1 cellular context compared by ENCODE assay signal in the genomic region with DNA sequence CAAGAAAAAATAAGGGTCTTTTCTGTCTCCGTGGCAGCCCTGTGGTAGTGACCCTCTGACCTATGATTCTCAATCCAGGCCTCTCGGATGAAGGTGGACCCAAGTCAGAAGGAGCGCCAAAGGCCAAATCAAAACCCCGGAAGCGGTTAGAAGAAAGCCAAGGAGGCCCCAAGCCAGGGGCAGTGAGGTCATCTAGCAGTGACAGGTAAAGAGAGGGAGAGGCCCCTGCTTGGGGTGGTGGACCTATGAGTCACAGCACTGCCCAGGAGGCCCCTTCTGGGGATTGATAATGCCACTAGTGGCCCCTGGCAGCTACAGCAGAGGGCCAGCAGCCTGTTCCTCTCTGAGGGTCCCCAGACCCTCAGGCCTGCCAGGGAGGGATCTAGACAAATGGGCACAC.
TF ChIP-seq lines count a peak whose summit lies in the region.

No MANE protein-coding gene starts in this region.

TF ChIP-seq in HepG2, 621 proteins besides CTCF, POLR2A, EP300 and RAD21 (continued from another document and continues in another):
- no peak for TF ChIP-seq ZBTB40 (IDR thresholded peaks at IDR 0.05)
- TF ChIP-seq ZBTB40 (CRISPR knock-in tag; IDR thresholded peaks at IDR 0.05) = peak; percentile 71; the same call in 1 of the 2 replicates
- peak; percentile 94 for TF ChIP-seq NCOA2 (CRISPR knock-in tag; IDR thresholded peaks at IDR 0.05)
- TF ChIP-seq ARID4A (CRISPR knock-in tag; IDR thresholded peaks at IDR 0.05; ENCODE audit: borderline replicate concordance) = peak; percentile 59; the same call in 1 of the 2 replicates
- TF ChIP-seq MED1 (CRISPR knock-in tag; IDR thresholded peaks at IDR 0.05) = peak; percentile 90
- TF ChIP-seq ZSCAN31 (CRISPR knock-in tag; IDR thresholded peaks at IDR 0.05; ENCODE audit: low read depth) = 0 out of 2 replicates have a peak, but pooled peaks have one; percentile 44
- TF ChIP-seq BCL6 (CRISPR knock-in tag; IDR thresholded peaks at IDR 0.05) = peak; percentile 83
- no peak for TF ChIP-seq ZNF7 (CRISPR knock-in tag; IDR thresholded peaks at IDR 0.05)
- TF ChIP-seq, protein P1, sequence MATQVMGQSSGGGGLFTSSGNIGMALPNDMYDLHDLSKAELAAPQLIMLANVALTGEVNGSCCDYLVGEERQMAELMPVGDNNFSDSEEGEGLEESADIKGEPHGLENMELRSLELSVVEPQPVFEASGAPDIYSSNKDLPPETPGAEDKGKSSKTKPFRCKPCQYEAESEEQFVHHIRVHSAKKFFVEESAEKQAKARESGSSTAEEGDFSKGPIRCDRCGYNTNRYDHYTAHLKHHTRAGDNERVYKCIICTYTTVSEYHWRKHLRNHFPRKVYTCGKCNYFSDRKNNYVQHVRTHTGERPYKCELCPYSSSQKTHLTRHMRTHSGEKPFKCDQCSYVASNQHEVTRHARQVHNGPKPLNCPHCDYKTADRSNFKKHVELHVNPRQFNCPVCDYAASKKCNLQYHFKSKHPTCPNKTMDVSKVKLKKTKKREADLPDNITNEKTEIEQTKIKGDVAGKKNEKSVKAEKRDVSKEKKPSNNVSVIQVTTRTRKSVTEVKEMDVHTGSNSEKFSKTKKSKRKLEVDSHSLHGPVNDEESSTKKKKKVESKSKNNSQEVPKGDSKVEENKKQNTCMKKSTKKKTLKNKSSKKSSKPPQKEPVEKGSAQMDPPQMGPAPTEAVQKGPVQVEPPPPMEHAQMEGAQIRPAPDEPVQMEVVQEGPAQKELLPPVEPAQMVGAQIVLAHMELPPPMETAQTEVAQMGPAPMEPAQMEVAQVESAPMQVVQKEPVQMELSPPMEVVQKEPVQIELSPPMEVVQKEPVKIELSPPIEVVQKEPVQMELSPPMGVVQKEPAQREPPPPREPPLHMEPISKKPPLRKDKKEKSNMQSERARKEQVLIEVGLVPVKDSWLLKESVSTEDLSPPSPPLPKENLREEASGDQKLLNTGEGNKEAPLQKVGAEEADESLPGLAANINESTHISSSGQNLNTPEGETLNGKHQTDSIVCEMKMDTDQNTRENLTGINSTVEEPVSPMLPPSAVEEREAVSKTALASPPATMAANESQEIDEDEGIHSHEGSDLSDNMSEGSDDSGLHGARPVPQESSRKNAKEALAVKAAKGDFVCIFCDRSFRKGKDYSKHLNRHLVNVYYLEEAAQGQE (IDR thresholded peaks at IDR 0.05; ENCODE audit: borderline replicate concordance in 1 of 2, low read depth in 1 of 2, low read length in 2 of 2) = peak in 1 of 2 experiments; percentile 60; a peak in 1 of 4 replicates
- TF ChIP-seq CEBPG (CRISPR knock-in tag; IDR thresholded peaks at IDR 0.05) = peak; percentile 42; the same call in 1 of the 2 replicates
- TF ChIP-seq NFYC (CRISPR knock-in tag; IDR thresholded peaks at IDR 0.05) = peak; percentile 22; the same call in 1 of the 2 replicates
- TF ChIP-seq MEIS2 (CRISPR knock-in tag; IDR thresholded peaks at IDR 0.05) = peak; percentile 97
- no peak for TF ChIP-seq ONECUT2 (CRISPR knock-in tag; IDR thresholded peaks at IDR 0.05)
- TF ChIP-seq, protein P2, sequence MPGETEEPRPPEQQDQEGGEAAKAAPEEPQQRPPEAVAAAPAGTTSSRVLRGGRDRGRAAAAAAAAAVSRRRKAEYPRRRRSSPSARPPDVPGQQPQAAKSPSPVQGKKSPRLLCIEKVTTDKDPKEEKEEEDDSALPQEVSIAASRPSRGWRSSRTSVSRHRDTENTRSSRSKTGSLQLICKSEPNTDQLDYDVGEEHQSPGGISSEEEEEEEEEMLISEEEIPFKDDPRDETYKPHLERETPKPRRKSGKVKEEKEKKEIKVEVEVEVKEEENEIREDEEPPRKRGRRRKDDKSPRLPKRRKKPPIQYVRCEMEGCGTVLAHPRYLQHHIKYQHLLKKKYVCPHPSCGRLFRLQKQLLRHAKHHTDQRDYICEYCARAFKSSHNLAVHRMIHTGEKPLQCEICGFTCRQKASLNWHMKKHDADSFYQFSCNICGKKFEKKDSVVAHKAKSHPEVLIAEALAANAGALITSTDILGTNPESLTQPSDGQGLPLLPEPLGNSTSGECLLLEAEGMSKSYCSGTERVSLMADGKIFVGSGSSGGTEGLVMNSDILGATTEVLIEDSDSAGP (CRISPR knock-in tag; IDR thresholded peaks at IDR 0.05; ENCODE audit: borderline replicate concordance) = peak; percentile 51; the same call in 1 of the 2 replicates
- peak; percentile 82 for TF ChIP-seq ERF (CRISPR knock-in tag; IDR thresholded peaks at IDR 0.05)
- peak; percentile 55; the same call in 1 of the 2 replicates for TF ChIP-seq KDM5B (CRISPR knock-in tag; IDR thresholded peaks at IDR 0.05; ENCODE audit: borderline replicate concordance)
- TF ChIP-seq, protein P3, sequence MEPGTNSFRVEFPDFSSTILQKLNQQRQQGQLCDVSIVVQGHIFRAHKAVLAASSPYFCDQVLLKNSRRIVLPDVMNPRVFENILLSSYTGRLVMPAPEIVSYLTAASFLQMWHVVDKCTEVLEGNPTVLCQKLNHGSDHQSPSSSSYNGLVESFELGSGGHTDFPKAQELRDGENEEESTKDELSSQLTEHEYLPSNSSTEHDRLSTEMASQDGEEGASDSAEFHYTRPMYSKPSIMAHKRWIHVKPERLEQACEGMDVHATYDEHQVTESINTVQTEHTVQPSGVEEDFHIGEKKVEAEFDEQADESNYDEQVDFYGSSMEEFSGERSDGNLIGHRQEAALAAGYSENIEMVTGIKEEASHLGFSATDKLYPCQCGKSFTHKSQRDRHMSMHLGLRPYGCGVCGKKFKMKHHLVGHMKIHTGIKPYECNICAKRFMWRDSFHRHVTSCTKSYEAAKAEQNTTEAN (CRISPR knock-in tag; conservative IDR thresholded peaks at IDR 0.05) = peak; percentile 40; the same call in 1 of the 2 replicates
- TF ChIP-seq HNF4G (IDR thresholded peaks at IDR 0.05; ENCODE audit: borderline replicate concordance, low read depth, low read length) = peak; percentile 66; the same call in 1 of the 2 replicates
- peak; percentile 39; the same call in 1 of the 2 replicates for TF ChIP-seq HNF4G (CRISPR knock-in tag; IDR thresholded peaks at IDR 0.05; ENCODE audit: borderline replicate concordance, low read depth)
- TF ChIP-seq ZNF317 (CRISPR knock-in tag; IDR thresholded peaks at IDR 0.05) = 0 out of 2 replicates have a peak, but pooled peaks have one; percentile 51
- TF ChIP-seq KMT2A (CRISPR knock-in tag; IDR thresholded peaks at IDR 0.05) = peak; percentile 52; the same call in 1 of the 2 replicates
- TF ChIP-seq ATF3 (CRISPR knock-in tag; IDR thresholded peaks at IDR 0.05) = peak; percentile 98
- 0 out of 2 replicates have a peak, but pooled peaks have one; percentile 37 for TF ChIP-seq NAIF1 (CRISPR knock-in tag; IDR thresholded peaks at IDR 0.05; ENCODE audit: borderline replicate concordance)
- no peak; the same call in none of the 2 replicates for TF ChIP-seq SNAI1 (CRISPR knock-in tag; IDR thresholded peaks at IDR 0.05; ENCODE audit: borderline replicate concordance)
- TF ChIP-seq, protein P4, sequence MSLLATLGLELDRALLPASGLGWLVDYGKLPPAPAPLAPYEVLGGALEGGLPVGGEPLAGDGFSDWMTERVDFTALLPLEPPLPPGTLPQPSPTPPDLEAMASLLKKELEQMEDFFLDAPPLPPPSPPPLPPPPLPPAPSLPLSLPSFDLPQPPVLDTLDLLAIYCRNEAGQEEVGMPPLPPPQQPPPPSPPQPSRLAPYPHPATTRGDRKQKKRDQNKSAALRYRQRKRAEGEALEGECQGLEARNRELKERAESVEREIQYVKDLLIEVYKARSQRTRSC (CRISPR knock-in tag; IDR thresholded peaks at IDR 0.05; ENCODE audit: low read depth) = no peak
- TF ChIP-seq NCOR1 (IDR thresholded peaks at IDR 0.05; ENCODE audit: borderline replicate concordance, low read length) = peak; percentile 51; the same call in 1 of the 2 replicates
- TF ChIP-seq ZNF382 (CRISPR knock-in tag; IDR thresholded peaks at IDR 0.05; ENCODE audit: borderline replicate concordance) = no peak
- TF ChIP-seq KAT7 (CRISPR knock-in tag; IDR thresholded peaks at IDR 0.05; ENCODE audit: borderline replicate concordance) = no peak
- TF ChIP-seq HNRNPL (IDR thresholded peaks at IDR 0.05; ENCODE audit: low read depth, low read length) = peak; percentile 86; the same call in 1 of the 2 replicates
- TF ChIP-seq ZNF235 (CRISPR knock-in tag; IDR thresholded peaks at IDR 0.05; ENCODE audit: borderline replicate concordance) = no peak
- peak; percentile 98 for TF ChIP-seq NR2F6 (IDR thresholded peaks at IDR 0.05)
- TF ChIP-seq NR2F6 (CRISPR knock-in tag; IDR thresholded peaks at IDR 0.05) = peak; percentile 98
- no peak for TF ChIP-seq SMARCE1 (IDR thresholded peaks at IDR 0.05; ENCODE audit: borderline replicate concordance)
- peak; percentile 88 for TF ChIP-seq HDAC1 (CRISPR knock-in tag; IDR thresholded peaks at IDR 0.05)
- TF ChIP-seq ZNF543 (CRISPR knock-in tag; IDR thresholded peaks at IDR 0.05) = no peak
